8 cellular contexts compared by ENCODE assay signal in the genomic region with DNA sequence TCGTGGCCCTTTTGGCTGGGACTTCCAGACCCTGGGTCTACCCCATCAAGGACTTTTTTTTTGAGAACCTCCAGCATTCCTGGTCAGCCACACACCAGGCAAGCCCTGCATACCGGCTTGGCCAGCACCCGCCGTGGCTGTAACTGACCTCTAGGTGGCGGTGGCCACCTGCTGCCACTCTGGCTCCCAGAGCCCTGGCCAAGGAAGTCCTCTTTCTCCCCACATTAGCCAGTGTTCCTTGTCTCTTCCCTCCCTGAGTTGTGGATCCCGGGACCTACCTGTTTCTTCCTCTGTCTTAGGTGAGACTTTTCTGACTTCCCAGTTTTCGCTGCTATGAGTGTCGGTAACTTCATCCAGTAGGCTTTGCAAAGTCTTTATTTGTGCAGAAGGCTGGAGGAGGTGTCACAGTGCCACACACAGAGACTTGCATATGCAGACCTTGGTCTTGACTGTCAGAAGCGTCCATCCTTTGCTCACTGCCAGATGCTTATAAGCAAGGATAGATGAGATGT.
A peak's percentile ranks its signal among the peaks of the same experiment; 100 is the strongest.
DNase-seq lines count a peak whose midpoint lies in the region; ATAC-seq, FAIRE-seq and TF ChIP-seq lines count a peak whose summit lies in the region.

No MANE protein-coding gene starts in this region.

- H3K27ac ChIP-seq in PC-3 (ENCODE audit: low read length): no peak overlapping the region
- H3K27ac ChIP-seq in right atrium auricular region: no peak overlapping the region
- H3K27ac ChIP-seq in psoas muscle: no peak overlapping the region

- no peak overlapping the region for H2AFZ ChIP-seq in PC-3 (ENCODE audit: low read length)

- no peaks in the 10 kb centered on the region for H3K36me3 ChIP-seq in PC-3 (ENCODE audit: low read depth, low read length)
- H3K36me3 ChIP-seq in adipocyte (ENCODE audit: control insufficient read depth, insufficient read depth, low read length, severe bottlenecking): no peaks in the 10 kb centered on the region
- H3K36me3 ChIP-seq in right atrium auricular region: no peaks in the 10 kb centered on the region
- no peaks in the 10 kb centered on the region for H3K36me3 ChIP-seq in psoas muscle (ENCODE audit: insufficient read depth in 1 of 2, low read depth in 1 of 2)

- intact Hi-C loops in PC-3 (cut with micrococcal nuclease): loop anchor here (1.0 kb wide), 1 partner anchor 364 kb away; no protein-coding TSS in a partner anchor
- intact Hi-C loops in psoas muscle (cut with DNase I): loop anchor here (10.0 kb wide), 1 partner anchor 359 kb away; no protein-coding TSS in a partner anchor

- no peaks in the 10 kb centered on the region for H4K20me1 ChIP-seq in PC-3 (ENCODE audit: low read length)

- POLR2A ChIA-PET in PC-3 (lab: Charles Lee; ENCODE audit: unreplicated experiment): no interaction called here

- peak; percentile 98 for ATAC-seq in PC-3
- peak; percentile 79 to 84 (median 82) for ATAC-seq in psoas muscle
- ATAC-seq in HG03460 (IDR thresholded peaks at IDR 0.05; ENCODE audit: unreplicated experiment): no peak
- no peak for ATAC-seq in HG03378 (IDR thresholded peaks at IDR 0.05; ENCODE audit: unreplicated experiment)

- BruUV-seq in PC-3 (replicated peaks; lab: Mats Ljungman, UMichigan): no TSS peak

- no peaks in the 10 kb centered on the region for H3F3A ChIP-seq in PC-3 (ENCODE audit: low read length, unreplicated experiment)

- H3K4me3 ChIP-seq in PC-3 (ENCODE audit: low read length): no peak overlapping the region
- H3K4me3 ChIP-seq in adipocyte (ENCODE audit: low read length): no peak overlapping the region
- H3K4me3 ChIP-seq in right atrium auricular region: no peak overlapping the region
- no peak overlapping the region for H3K4me3 ChIP-seq in psoas muscle

- H3K9me2 ChIP-seq in PC-3 (replicated peaks; ENCODE audit: low read length): no peaks in the 10 kb centered on the region

- CTCF ChIA-PET in PC-3 (lab: Charles Lee): no interaction called here

- no peaks in the 10 kb centered on the region for H3K79me2 ChIP-seq in PC-3 (ENCODE audit: low read length)

- H3K4me1 ChIP-seq in PC-3 (ENCODE audit: insufficient read depth, low read length) (peaks cover 6% of the 10 kb centered on the region), adipocyte (ENCODE audit: control insufficient read depth, insufficient read depth, low read length) (no peaks in the 10 kb centered on the region), right atrium auricular region (no peaks in the 10 kb centered on the region), psoas muscle (no peaks in the 10 kb centered on the region)

- H3K27me3 ChIP-seq in PC-3 (ENCODE audit: low read length): no peaks in the 10 kb centered on the region
- H3K27me3 ChIP-seq in adipocyte (replicated peaks; ENCODE audit: control insufficient read depth, insufficient read depth, low read length): no peaks in the 10 kb centered on the region
- H3K27me3 ChIP-seq in right atrium auricular region: no peaks in the 10 kb centered on the region
- H3K27me3 ChIP-seq in psoas muscle (ENCODE audit: insufficient read depth in 3 of 3, low read length in 2 of 3): no peaks in the 10 kb centered on the region

- TF ChIP-seq CTCF in D721Med (IDR thresholded peaks at IDR 0.05; ENCODE audit: insufficient read depth, missing control alignments) (peak; percentile 67), PC-3 (conservative IDR thresholded peaks at IDR 0.05; ENCODE audit: low read depth, low read length) (peak; percentile 76), right atrium auricular region (IDR thresholded peaks at IDR 0.05) (peak; percentile 83 to 92), psoas muscle (IDR thresholded peaks at IDR 0.05) (peak; percentile 79)

- DNase-seq in D721Med (ENCODE audit: insufficient read length, low spot score) (no peak), HTR-8/SVneo (ENCODE audit: insufficient read length, low spot score) (peak; percentile 66), PC-3 (peak; percentile 66), adipocyte (ENCODE audit: low read depth) (peak; percentile 67), right atrium auricular region (ENCODE audit: low spot score) (no peak), psoas muscle (peak; percentile 35 to 65)

- no peak overlapping the region for H3K9ac ChIP-seq in PC-3 (ENCODE audit: low read length)
- no peak overlapping the region for H3K9ac ChIP-seq in adipocyte (ENCODE audit: low read length)

- 36 to 38% (median 37%) methylated on average over 9 of the region's 9 CpGs for WGBS in psoas muscle, 3 donors

- no peak for FAIRE-seq in D721Med (lab: Jason Lieb, UNC)
- FAIRE-seq in HTR-8/SVneo (lab: Jason Lieb, UNC): no peak

- no peak overlapping the region for H3K4me2 ChIP-seq in PC-3 (ENCODE audit: low read length)

- H3K9me3 ChIP-seq in PC-3 (ENCODE audit: low read length): no peaks in the 10 kb centered on the region
- no peaks in the 10 kb centered on the region for H3K9me3 ChIP-seq in adipocyte (ENCODE audit: control insufficient read depth, low read length)
- no peaks in the 10 kb centered on the region for H3K9me3 ChIP-seq in right atrium auricular region
- no peaks in the 10 kb centered on the region for H3K9me3 ChIP-seq in psoas muscle

Comparison
In these comparisons a context has a peak if more than half of its experiments do, and no peak if none do; other contexts are left out.
1. DNase-seq: peak in HTR-8/SVneo (single experiment), PC-3 (single experiment), adipocyte (single experiment) and psoas muscle (2 of 2); none in D721Med (single experiment) and right atrium auricular region (single experiment).
2. ATAC-seq: peak in PC-3 (single experiment) and psoas muscle (4 of 4); none in HG03460 (single experiment) and HG03378 (single experiment).
3. Peak in every context shown above with its lines, with median percentiles within 50 percentile points of each other: CTCF ChIP-seq.